ENCODE assay signal across 21 cellular contexts in the genomic region with DNA sequence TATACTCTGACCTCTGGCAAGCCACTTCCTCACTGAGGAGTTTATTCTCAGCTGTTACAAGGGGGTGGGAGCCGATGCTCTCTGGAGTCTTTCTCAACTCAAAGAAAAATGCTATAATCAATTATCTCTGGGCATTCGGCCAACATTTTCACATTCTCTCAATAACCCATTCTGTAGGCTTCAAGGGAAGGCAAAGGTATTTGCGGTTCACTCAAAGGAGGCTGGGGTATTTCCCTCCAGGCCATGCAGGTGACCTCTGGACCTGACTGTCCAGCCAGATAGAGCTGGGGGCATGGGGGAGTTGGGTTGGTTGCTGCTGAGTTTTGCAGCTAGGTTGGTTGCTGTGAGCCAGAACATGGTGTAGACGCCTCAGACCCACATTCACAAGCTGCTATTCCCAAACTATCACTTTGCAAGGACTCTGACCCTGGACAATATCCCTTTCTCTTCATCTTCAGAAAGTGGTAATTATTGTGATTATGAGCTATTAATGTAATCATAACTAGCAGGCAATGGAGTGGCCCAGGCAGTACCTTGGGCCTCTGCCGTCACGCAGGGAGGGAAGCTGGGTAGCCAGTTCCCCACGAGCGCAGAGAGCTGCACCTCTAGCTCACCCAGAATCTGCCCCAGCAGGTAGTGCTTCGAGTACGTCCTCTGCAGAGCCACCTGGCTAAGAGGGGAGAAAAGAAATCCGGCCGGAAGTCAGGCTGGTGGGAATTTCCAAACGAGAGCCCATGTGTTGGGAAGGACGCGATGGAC. TPM values are rescaled to one million over a fixed set of nuclear protein-coding genes. Genes with fewer than 3 reads are reported as not detected.
DNase-seq lines count a peak whose midpoint lies in the region.
"Had no signal": no experiment of that assay in that cellular context is flagged by ENCODE, and none has a peak within 500 bp of the region (broad histone marks: within the 10 kb centered on the region; RNA-seq: fewer than 3 reads in every experiment).

No MANE protein-coding gene starts in this region.

- DNase-seq in ELF-1 (ENCODE audit: low read depth, low spot score): peak; percentile 65
- peak; percentile 88 for DNase-seq in NCI-H1105 (lab: John Stamatoyannopoulos, UW)
- peak; percentile 93 for DNase-seq in NCI-H748 treated with DMSO at 0.1 percent for 48 hours (lab: John Stamatoyannopoulos, UW)
- peak; percentile 21 for DNase-seq in mucosa of gallbladder (ENCODE audit: low spot score)
- DNase-seq in AML-193 (lab: John Stamatoyannopoulos, UW): no peak
- no peak for DNase-seq in SW480 (ENCODE audit: low spot score)
- no peak for DNase-seq in NCI-H526 (lab: John Stamatoyannopoulos, UW)
- DNase-seq in GDM1 (lab: John Stamatoyannopoulos, UW): no peak
- DNase-seq: activated CD4-positive, alpha-beta T cell treated with anti-CD3 and anti-CD28 coated beads, Interleukin-2, amount 50 U/mL, for 48 hours; activated naive CD8-positive, alpha-beta T cell treated with anti-CD3 and anti-CD28 coated beads for 36 hours; activated T-cell treated with anti-CD3 and anti-CD28 coated beads, Interleukin-2, amount 50 U/mL, for 72 hours; dermis blood vessel endothelial cell; lower lobe of right lung; naive B cell; NCI-H524 treated with DMSO at 0.1 percent for 48 hours; RPMI8226; T-cell had no signal

RNA-seq across cellular contexts. Expression of a gene that starts 42.1 kb away (rescaled TPM):
- not detected for total RNA-seq in mucosa of gallbladder
- total RNA-seq: activated naive CD8-positive, alpha-beta T cell treated with anti-CD3 and anti-CD28 coated beads for 36 hours; activated T-cell treated with anti-CD3 and anti-CD28 coated beads, Interleukin-2, amount 50 U/mL, for 72 hours; breast epithelium; dermis blood vessel endothelial cell; gastroesophageal sphincter; lower lobe of right lung; prostate gland; smooth muscle cell; T-cell had no signal

RNA-seq across cellular contexts. Expression of a gene that starts 51.5 kb away (rescaled TPM):
- 1.4 TPM for total RNA-seq in mucosa of gallbladder

Comparison
In these comparisons a context has a peak if more than half of its experiments do, and no peak if none do; other contexts are left out.
1. DNase-seq: peak in ELF-1 (single experiment), NCI-H1105 (single experiment), NCI-H748 treated with DMSO at 0.1 percent for 48 hours (single experiment) and mucosa of gallbladder (single experiment); none in AML-193 (0 of 2), SW480 (single experiment), NCI-H526 (0 of 2) and GDM1 (single experiment).